ENCODE assay signal across 1 cellular context in the genomic region with DNA sequence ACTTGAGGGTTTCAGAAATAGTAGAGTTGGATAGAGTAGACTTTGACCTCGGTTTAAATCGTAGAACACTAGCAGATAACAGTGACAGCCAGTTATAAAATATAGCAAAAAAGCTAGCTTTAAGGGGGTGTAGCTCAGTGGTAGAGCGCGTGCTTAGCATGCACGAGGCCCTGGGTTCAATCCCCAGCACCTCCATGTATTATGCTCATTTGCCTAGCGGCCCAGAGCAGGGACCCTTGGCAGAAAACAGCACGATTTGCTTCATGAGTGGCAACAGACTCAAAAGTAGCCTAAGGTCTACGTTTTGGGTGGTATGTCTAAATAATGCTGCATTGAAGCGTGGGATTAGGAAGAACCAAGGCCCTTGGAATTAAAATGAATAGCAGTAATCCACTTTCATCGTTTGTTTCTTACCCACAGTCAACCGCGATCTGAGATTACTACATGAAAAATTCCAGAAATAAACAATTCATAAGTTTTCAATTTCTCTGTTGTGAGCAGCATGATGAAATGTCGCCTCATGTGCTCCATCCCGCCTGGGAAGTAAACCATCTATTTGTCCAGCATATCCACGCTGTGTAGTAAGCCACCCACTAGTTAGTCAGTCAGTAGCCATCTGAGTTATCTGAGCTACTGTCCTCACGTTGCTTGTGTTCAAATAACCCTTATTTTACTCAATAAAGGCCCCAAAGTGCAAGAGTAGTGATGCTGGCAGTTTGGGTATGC.
A peak's percentile ranks its signal among the peaks of the same experiment; 100 is the strongest.
TF ChIP-seq lines count a peak whose summit lies in the region.

No MANE protein-coding gene starts in this region.

TF ChIP-seq in HepG2, 621 proteins besides CTCF, POLR2A, EP300 and RAD21 (continued from another document and continues in another):
- TF ChIP-seq, protein P1, sequence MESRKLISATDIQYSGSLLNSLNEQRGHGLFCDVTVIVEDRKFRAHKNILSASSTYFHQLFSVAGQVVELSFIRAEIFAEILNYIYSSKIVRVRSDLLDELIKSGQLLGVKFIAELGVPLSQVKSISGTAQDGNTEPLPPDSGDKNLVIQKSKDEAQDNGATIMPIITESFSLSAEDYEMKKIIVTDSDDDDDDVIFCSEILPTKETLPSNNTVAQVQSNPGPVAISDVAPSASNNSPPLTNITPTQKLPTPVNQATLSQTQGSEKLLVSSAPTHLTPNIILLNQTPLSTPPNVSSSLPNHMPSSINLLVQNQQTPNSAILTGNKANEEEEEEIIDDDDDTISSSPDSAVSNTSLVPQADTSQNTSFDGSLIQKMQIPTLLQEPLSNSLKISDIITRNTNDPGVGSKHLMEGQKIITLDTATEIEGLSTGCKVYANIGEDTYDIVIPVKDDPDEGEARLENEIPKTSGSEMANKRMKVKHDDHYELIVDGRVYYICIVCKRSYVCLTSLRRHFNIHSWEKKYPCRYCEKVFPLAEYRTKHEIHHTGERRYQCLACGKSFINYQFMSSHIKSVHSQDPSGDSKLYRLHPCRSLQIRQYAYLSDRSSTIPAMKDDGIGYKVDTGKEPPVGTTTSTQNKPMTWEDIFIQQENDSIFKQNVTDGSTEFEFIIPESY (CRISPR knock-in tag; IDR thresholded peaks at IDR 0.05) = peak; percentile 28; the same call in 1 of the 2 replicates
- TF ChIP-seq PHF21A (CRISPR knock-in tag; IDR thresholded peaks at IDR 0.05) (0 out of 2 replicates have a peak, but pooled peaks have one; percentile 27), GTF3A (CRISPR knock-in tag; conservative IDR thresholded peaks at IDR 0.05) (no peak), SP1 (IDR thresholded peaks at IDR 0.05) (no peak), SP1 (CRISPR knock-in tag; IDR thresholded peaks at IDR 0.05) (no peak), MTF1 (CRISPR knock-in tag; IDR thresholded peaks at IDR 0.05) (no peak), NFAT5 (CRISPR knock-in tag; IDR thresholded peaks at IDR 0.05) (no peak), BCL6 (CRISPR knock-in tag; IDR thresholded peaks at IDR 0.05) (no peak), HNF4G (IDR thresholded peaks at IDR 0.05; ENCODE audit: borderline replicate concordance, low read depth, low read length) (peak; percentile 66; the same call in 1 of the 2 replicates), HNF4G (CRISPR knock-in tag; IDR thresholded peaks at IDR 0.05; ENCODE audit: borderline replicate concordance, low read depth) (no peak), FOXK1 (CRISPR knock-in tag; IDR thresholded peaks at IDR 0.05; ENCODE audit: borderline replicate concordance, low read depth) (no peak), SOX5 (CRISPR knock-in tag; IDR thresholded peaks at IDR 0.05; ENCODE audit: borderline replicate concordance) (no peak), TBL1XR1 (IDR thresholded peaks at IDR 0.05; ENCODE audit: borderline replicate concordance, low read length, partially characterized antibody) (peak; percentile 28), MAF1 (CRISPR knock-in tag; IDR thresholded peaks at IDR 0.05; ENCODE audit: borderline replicate concordance) (0 out of 2 replicates have a peak, but pooled peaks have one; percentile 65), SATB2 (CRISPR knock-in tag; IDR thresholded peaks at IDR 0.05) (no peak), CREB1 (IDR thresholded peaks at IDR 0.05) (no peak), CREB1 (CRISPR knock-in tag; IDR thresholded peaks at IDR 0.05) (peak; percentile 37; the same call in 1 of the 2 replicates), HNF4A (CRISPR knock-in tag; IDR thresholded peaks at IDR 0.05) (peak; percentile 60), RNF2 (conservative IDR thresholded peaks at IDR 0.05; ENCODE audit: low read depth) (0 out of 2 replicates have a peak, but pooled peaks have one; percentile 53), NR0B2 (CRISPR knock-in tag; IDR thresholded peaks at IDR 0.05) (no peak), HNRNPLL (IDR thresholded peaks at IDR 0.05; ENCODE audit: low read depth, low read length, poor library complexity, severe bottlenecking) (no peak), ZNF136 (CRISPR knock-in tag; IDR thresholded peaks at IDR 0.05; ENCODE audit: low read depth) (no peak), POGZ (CRISPR knock-in tag; IDR thresholded peaks at IDR 0.05) (0 out of 2 replicates have a peak, but pooled peaks have one; percentile 31), HOXA5 (CRISPR knock-in tag; IDR thresholded peaks at IDR 0.05) (0 out of 2 replicates have a peak, but pooled peaks have one; percentile 25), SALL1 (CRISPR knock-in tag; IDR thresholded peaks at IDR 0.05) (peak; percentile 38; the same call in 1 of the 2 replicates), PRPF4 (IDR thresholded peaks at IDR 0.05; ENCODE audit: low read depth, low read length, poor library complexity, severe bottlenecking) (no peak), DMTF1 (CRISPR knock-in tag; IDR thresholded peaks at IDR 0.05) (no peak), HDAC2 (CRISPR knock-in tag; IDR thresholded peaks at IDR 0.05) (no peak), GATA4 (IDR thresholded peaks at IDR 0.05; ENCODE audit: borderline replicate concordance, low read depth) (no peak), ZFX (CRISPR knock-in tag; IDR thresholded peaks at IDR 0.05; ENCODE audit: low read depth) (no peak), SAP130 (CRISPR knock-in tag; IDR thresholded peaks at IDR 0.05; ENCODE audit: low read depth) (0 out of 2 replicates have a peak, but pooled peaks have one; percentile 13), NR2F6 (IDR thresholded peaks at IDR 0.05) (no peak), NR2F6 (CRISPR knock-in tag; IDR thresholded peaks at IDR 0.05) (no peak), NFATC3 (CRISPR knock-in tag; IDR thresholded peaks at IDR 0.05) (no peak), ONECUT2 (CRISPR knock-in tag; IDR thresholded peaks at IDR 0.05) (0 out of 2 replicates have a peak, but pooled peaks have one; percentile 23), GATAD2A (CRISPR knock-in tag; IDR thresholded peaks at IDR 0.05) (0 out of 2 replicates have a peak, but pooled peaks have one; percentile 24), NCOR1 (IDR thresholded peaks at IDR 0.05; ENCODE audit: borderline replicate concordance, low read length) (peak; percentile 33; the same call in 1 of the 2 replicates), ZNF264 (CRISPR knock-in tag; IDR thresholded peaks at IDR 0.05) (no peak), ZNF292 (CRISPR knock-in tag; IDR thresholded peaks at IDR 0.05; ENCODE audit: borderline replicate concordance, low read depth) (no peak)
- TF ChIP-seq, protein P2, sequence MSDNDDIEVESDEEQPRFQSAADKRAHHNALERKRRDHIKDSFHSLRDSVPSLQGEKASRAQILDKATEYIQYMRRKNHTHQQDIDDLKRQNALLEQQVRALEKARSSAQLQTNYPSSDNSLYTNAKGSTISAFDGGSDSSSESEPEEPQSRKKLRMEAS (IDR thresholded peaks at IDR 0.05) = peak; percentile 58
- TF ChIP-seq, protein P3, sequence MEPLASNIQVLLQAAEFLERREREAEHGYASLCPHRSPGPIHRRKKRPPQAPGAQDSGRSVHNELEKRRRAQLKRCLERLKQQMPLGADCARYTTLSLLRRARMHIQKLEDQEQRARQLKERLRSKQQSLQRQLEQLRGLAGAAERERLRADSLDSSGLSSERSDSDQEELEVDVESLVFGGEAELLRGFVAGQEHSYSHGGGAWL (CRISPR knock-in tag; IDR thresholded peaks at IDR 0.05) = no peak
- TF ChIP-seq, protein P4, sequence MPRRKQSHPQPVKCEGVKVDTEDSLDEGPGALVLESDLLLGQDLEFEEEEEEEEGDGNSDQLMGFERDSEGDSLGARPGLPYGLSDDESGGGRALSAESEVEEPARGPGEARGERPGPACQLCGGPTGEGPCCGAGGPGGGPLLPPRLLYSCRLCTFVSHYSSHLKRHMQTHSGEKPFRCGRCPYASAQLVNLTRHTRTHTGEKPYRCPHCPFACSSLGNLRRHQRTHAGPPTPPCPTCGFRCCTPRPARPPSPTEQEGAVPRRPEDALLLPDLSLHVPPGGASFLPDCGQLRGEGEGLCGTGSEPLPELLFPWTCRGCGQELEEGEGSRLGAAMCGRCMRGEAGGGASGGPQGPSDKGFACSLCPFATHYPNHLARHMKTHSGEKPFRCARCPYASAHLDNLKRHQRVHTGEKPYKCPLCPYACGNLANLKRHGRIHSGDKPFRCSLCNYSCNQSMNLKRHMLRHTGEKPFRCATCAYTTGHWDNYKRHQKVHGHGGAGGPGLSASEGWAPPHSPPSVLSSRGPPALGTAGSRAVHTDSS (CRISPR knock-in tag; conservative IDR thresholded peaks at IDR 0.05) = no peak
- TF ChIP-seq, protein P5, sequence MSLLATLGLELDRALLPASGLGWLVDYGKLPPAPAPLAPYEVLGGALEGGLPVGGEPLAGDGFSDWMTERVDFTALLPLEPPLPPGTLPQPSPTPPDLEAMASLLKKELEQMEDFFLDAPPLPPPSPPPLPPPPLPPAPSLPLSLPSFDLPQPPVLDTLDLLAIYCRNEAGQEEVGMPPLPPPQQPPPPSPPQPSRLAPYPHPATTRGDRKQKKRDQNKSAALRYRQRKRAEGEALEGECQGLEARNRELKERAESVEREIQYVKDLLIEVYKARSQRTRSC (CRISPR knock-in tag; IDR thresholded peaks at IDR 0.05; ENCODE audit: low read depth) = no peak
- TF ChIP-seq, protein P6, sequence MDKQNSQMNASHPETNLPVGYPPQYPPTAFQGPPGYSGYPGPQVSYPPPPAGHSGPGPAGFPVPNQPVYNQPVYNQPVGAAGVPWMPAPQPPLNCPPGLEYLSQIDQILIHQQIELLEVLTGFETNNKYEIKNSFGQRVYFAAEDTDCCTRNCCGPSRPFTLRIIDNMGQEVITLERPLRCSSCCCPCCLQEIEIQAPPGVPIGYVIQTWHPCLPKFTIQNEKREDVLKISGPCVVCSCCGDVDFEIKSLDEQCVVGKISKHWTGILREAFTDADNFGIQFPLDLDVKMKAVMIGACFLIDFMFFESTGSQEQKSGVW (CRISPR knock-in tag; IDR thresholded peaks at IDR 0.05; ENCODE audit: borderline replicate concordance) = no peak
- TF ChIP-seq, protein P7, sequence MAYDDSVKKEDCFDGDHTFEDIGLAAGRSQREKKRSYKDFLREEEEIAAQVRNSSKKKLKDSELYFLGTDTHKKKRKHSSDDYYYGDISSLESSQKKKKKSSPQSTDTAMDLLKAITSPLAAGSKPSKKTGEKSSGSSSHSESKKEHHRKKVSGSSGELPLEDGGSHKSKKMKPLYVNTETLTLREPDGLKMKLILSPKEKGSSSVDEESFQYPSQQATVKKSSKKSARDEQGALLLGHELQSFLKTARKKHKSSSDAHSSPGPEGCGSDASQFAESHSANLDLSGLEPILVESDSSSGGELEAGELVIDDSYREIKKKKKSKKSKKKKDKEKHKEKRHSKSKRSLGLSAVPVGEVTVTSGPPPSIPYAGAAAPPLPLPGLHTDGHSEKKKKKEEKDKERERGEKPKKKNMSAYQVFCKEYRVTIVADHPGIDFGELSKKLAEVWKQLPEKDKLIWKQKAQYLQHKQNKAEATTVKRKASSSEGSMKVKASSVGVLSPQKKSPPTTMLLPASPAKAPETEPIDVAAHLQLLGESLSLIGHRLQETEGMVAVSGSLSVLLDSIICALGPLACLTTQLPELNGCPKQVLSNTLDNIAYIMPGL (CRISPR knock-in tag; IDR thresholded peaks at IDR 0.05; ENCODE audit: borderline replicate concordance in 1 of 2, low read depth in 1 of 2) = peak in 1 of 2 experiments; percentile 77; a peak in 1 of 4 replicates
